Comparison of ENCODE assay signal across 8 cellular contexts in the genomic region with DNA sequence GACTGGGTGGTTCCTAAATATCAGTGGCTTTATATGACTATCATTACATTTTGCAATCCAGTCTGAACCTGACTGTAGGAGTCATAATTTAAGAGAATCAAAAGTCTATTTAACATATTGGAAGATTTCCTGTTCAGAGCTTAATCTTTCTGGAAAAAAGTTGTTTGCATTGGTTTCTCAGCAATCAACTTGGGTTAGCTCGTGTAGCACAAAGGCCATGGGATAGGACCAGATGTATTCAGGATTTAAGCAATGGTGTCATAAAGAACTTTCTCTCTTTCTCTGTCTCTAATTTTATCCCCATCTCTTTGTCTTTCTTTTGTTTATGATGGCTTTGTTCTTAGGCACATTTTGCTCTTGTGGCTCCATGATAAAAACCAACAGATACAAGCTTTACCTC.
"Had no signal": no experiment of that assay in that cellular context is flagged by ENCODE, and none has a peak within 500 bp of the region (broad histone marks: within the 10 kb centered on the region; RNA-seq: fewer than 3 reads in every experiment).

No MANE protein-coding gene starts in this region.

- ATAC-seq: GM12878 had no signal

- H3K4me3 ChIP-seq: GM12878 had no signal

- DNase-seq: GDM1, GF-D8 had no signal

- FAIRE-seq: G401.6, GM12878, GM12891, GM12892, GM18507, GM19239 had no signal
